ENCODE assay signal across 8 cellular contexts in genomic region chr17:3710951-3711383, GRCh38. TPM values are rescaled to one million over a fixed set of nuclear protein-coding genes. Genes with fewer than 3 reads are reported as not detected.
A peak's percentile ranks its signal among the peaks of the same experiment; 100 is the strongest.
DNase-seq lines count a peak whose midpoint lies in the region; ATAC-seq and TF ChIP-seq lines count a peak whose summit lies in the region.

No MANE protein-coding gene starts in this region.

- ATAC-seq in HG03097 (IDR thresholded peaks at IDR 0.05; ENCODE audit: low FRiP score, unreplicated experiment) = peak; percentile 93
- peak; percentile 100 for ATAC-seq in activated naive CD8-positive, alpha-beta T cell treated with anti-CD3 and anti-CD28 coated beads, Interleukin-2, amount 50 U/mL, for 24 hours

- DNase-seq in NK-92 treated with Interleukin-12 subunit alpha and Interleukin-12 subunit beta, amount 100 ng/mL, for 24 hours (lab: John Stamatoyannopoulos, UW) = peak; percentile 52
- no peak for DNase-seq in NK-92 (lab: John Stamatoyannopoulos, UW; ENCODE audit: unreplicated experiment)
- peak; percentile 27 for DNase-seq in SW480 (ENCODE audit: low spot score)
- peak; percentile 70 for DNase-seq in activated naive CD8-positive, alpha-beta T cell treated with anti-CD3 and anti-CD28 coated beads, Interleukin-2, amount 50 U/mL, for 24 hours
- DNase-seq in stimulated activated CD4-positive, alpha-beta T cell treated with anti-CD3 and anti-CD28 coated beads, Interleukin-15, amount 100 ng/mL, for 24 hours = peak; percentile 77
- DNase-seq in SJCRH30 = no peak
- no peak for DNase-seq in BE2C

- no peak for TF ChIP-seq CTCF in BE2C (IDR thresholded peaks at IDR 0.05; ENCODE audit: low read depth, low read length)

- no peaks in the 10 kb centered on the region for H3K9me3 Mint-ChIP-seq in activated naive CD8-positive, alpha-beta T cell treated with anti-CD3 and anti-CD28 coated beads, Interleukin-2, amount 50 U/mL, for 24 hours

- no peaks in the 10 kb centered on the region for H3K27me3 Mint-ChIP-seq in activated naive CD8-positive, alpha-beta T cell treated with anti-CD3 and anti-CD28 coated beads, Interleukin-2, amount 50 U/mL, for 24 hours

- peak overlapping the region; percentile 79 for H3K27ac Mint-ChIP-seq in activated naive CD8-positive, alpha-beta T cell treated with anti-CD3 and anti-CD28 coated beads, Interleukin-2, amount 50 U/mL, for 24 hours

- H3K4me1 ChIP-seq in SJCRH30 (no peaks in the 10 kb centered on the region), BE2C (no peaks in the 10 kb centered on the region)

- H3K9me3 ChIP-seq in SJCRH30 (replicated peaks) (no peaks in the 10 kb centered on the region), BE2C (no peaks in the 10 kb centered on the region)

- H3K36me3 Mint-ChIP-seq in activated naive CD8-positive, alpha-beta T cell treated with anti-CD3 and anti-CD28 coated beads, Interleukin-2, amount 50 U/mL, for 24 hours (ENCODE audit: low read depth) = peaks cover 25% of the 10 kb centered on the region

- H3K4me1 Mint-ChIP-seq in activated naive CD8-positive, alpha-beta T cell treated with anti-CD3 and anti-CD28 coated beads, Interleukin-2, amount 50 U/mL, for 24 hours = peaks cover 55% of the 10 kb centered on the region

- H3K27ac ChIP-seq in SJCRH30 = no peak overlapping the region

- H3K36me3 ChIP-seq in SJCRH30 (peaks cover 4% of the 10 kb centered on the region; the same call in 1 of the 2 replicates), BE2C (peaks cover 4% of the 10 kb centered on the region; the same call in 1 of the 2 replicates)

- H3K27me3 ChIP-seq in SJCRH30 = no peaks in the 10 kb centered on the region
- H3K27me3 ChIP-seq in BE2C = no peaks in the 10 kb centered on the region

- H3K4me3 Mint-ChIP-seq in activated naive CD8-positive, alpha-beta T cell treated with anti-CD3 and anti-CD28 coated beads, Interleukin-2, amount 50 U/mL, for 24 hours = peak overlapping the region; percentile 40

- H3K4me3 ChIP-seq in SJCRH30 (no peak overlapping the region), BE2C (ENCODE audit: low read depth, low read length) (no peak overlapping the region)

RNA-seq across cellular contexts. Expression of gene HASPIN, which starts 12.7 kb away (rescaled TPM):
- total RNA-seq in SJCRH30 (2014; rRNA removed; shearing (Covaris generic)) = 15.2 and 15.9 TPM in 2 replicates
- 1.8 TPM for polyA plus RNA-seq in BE2C (2012; ENCODE audit: insufficient read depth, insufficient read length, low read depth)

RNA-seq across cellular contexts. Expression of gene P2RX5, which starts 15.0 kb away (rescaled TPM):
- 1.2 and 3.0 TPM in 2 replicates for total RNA-seq in SJCRH30 (2014; rRNA removed; shearing (Covaris generic))
- polyA plus RNA-seq in BE2C (2012; ENCODE audit: insufficient read depth, insufficient read length, low read depth) = 29.6 TPM

RNA-seq across cellular contexts. Expression of gene EMC6, which starts 42.4 kb away (rescaled TPM):
- 25.3 and 27.9 TPM in 2 replicates for total RNA-seq in SJCRH30 (2014; rRNA removed; shearing (Covaris generic))
- polyA plus RNA-seq in BE2C (2012; ENCODE audit: insufficient read depth, insufficient read length, low read depth) = 98.9 TPM

RNA-seq across cellular contexts. Expression of gene TAX1BP3, which starts 42.6 kb away (rescaled TPM):
- 27.6 and 28.6 TPM in 2 replicates for total RNA-seq in SJCRH30 (2014; rRNA removed; shearing (Covaris generic))
- polyA plus RNA-seq in BE2C (2012; ENCODE audit: insufficient read depth, insufficient read length, low read depth) = 13.1 TPM

Comparison
In these comparisons a context has a peak if more than half of its experiments do, and no peak if none do; other contexts are left out.
1. DNase-seq: peak in NK-92 treated with Interleukin-12 subunit alpha and Interleukin-12 subunit beta, amount 100 ng/mL, for 24 hours (single experiment), SW480 (single experiment), activated naive CD8-positive, alpha-beta T cell treated with anti-CD3 and anti-CD28 coated beads, Interleukin-2, amount 50 U/mL, for 24 hours (single experiment) and stimulated activated CD4-positive, alpha-beta T cell treated with anti-CD3 and anti-CD28 coated beads, Interleukin-15, amount 100 ng/mL, for 24 hours (single experiment); none in NK-92 (single experiment), SJCRH30 (0 of 2) and BE2C (single experiment).